Comparison of ENCODE assay signal across 22 cellular contexts in genomic region chr10:128563387-128563786, GRCh38.
"Had no signal": no experiment of that assay in that cellular context is flagged by ENCODE, and none has a peak within 500 bp of the region (broad histone marks: within the 10 kb centered on the region; RNA-seq: fewer than 3 reads in every experiment).

No MANE protein-coding gene starts in this region.

- H3K9me3 Mint-ChIP-seq: activated CD4-positive, alpha-beta T cell treated with anti-CD3 and anti-CD28 coated beads, Interleukin-2, amount 10 ng/mL, durations not matched to agents 24 days and 14 days; activated T-cell treated with anti-CD3 and anti-CD28 coated beads, Interleukin-2, amount 50 U/mL, for 4 hours had no signal

- H3K4me3 Mint-ChIP-seq: activated CD4-positive, alpha-beta memory T cell treated with anti-CD3 and anti-CD28 coated beads for 36 hours; activated CD4-positive, alpha-beta T cell treated with anti-CD3 and anti-CD28 coated beads for 36 hours; activated CD4-positive, alpha-beta T cell treated with anti-CD3 and anti-CD28 coated beads, Interleukin-2, amount 10 ng/mL, durations not matched to agents 24 days and 14 days; activated naive CD8-positive, alpha-beta T cell; activated T-cell treated with anti-CD3 and anti-CD28 coated beads, Interleukin-2, amount 50 U/mL, for 4 hours; activated T-helper 17 cell treated with anti-CD3 and anti-CD28 coated beads, Interleukin-2, amount 50 U/mL, for 72 hours had no signal

- H3K36me3 ChIP-seq: brain microvascular endothelial cell had no signal

- H3K36me3 Mint-ChIP-seq: activated CD4-positive, alpha-beta memory T cell treated with anti-CD3 and anti-CD28 coated beads for 36 hours; activated naive CD8-positive, alpha-beta T cell had no signal

- H3K27ac ChIP-seq: brain microvascular endothelial cell had no signal

- H3K27me3 Mint-ChIP-seq: activated CD4-positive, alpha-beta T cell treated with anti-CD3 and anti-CD28 coated beads for 36 hours; activated CD4-positive, alpha-beta T cell treated with anti-CD3 and anti-CD28 coated beads, Interleukin-2, amount 10 ng/mL, durations not matched to agents 24 days and 14 days; activated T-helper 17 cell treated with anti-CD3 and anti-CD28 coated beads, Interleukin-2, amount 50 U/mL, for 72 hours had no signal

- ATAC-seq: activated CD4-positive, alpha-beta T cell treated with anti-CD3 and anti-CD28 coated beads for 36 hours; activated T-cell treated with anti-CD3 and anti-CD28 coated beads, Interleukin-2, amount 50 U/mL, for 4 hours; activated T-helper 17 cell treated with anti-CD3 and anti-CD28 coated beads, Interleukin-2, amount 50 U/mL, for 72 hours; esophagus mucosa had no signal

- H3K27me3 ChIP-seq: brain microvascular endothelial cell had no signal

- H3K27ac Mint-ChIP-seq: activated CD4-positive, alpha-beta memory T cell treated with anti-CD3 and anti-CD28 coated beads for 36 hours; activated CD4-positive, alpha-beta T cell treated with anti-CD3 and anti-CD28 coated beads for 36 hours; activated CD4-positive, alpha-beta T cell treated with anti-CD3 and anti-CD28 coated beads, Interleukin-2, amount 10 ng/mL, durations not matched to agents 24 days and 14 days; activated naive CD8-positive, alpha-beta T cell; activated T-helper 17 cell treated with anti-CD3 and anti-CD28 coated beads, Interleukin-2, amount 50 U/mL, for 72 hours had no signal

- H3K4me1 Mint-ChIP-seq: activated CD4-positive, alpha-beta T cell treated with anti-CD3 and anti-CD28 coated beads for 36 hours; activated CD4-positive, alpha-beta T cell treated with anti-CD3 and anti-CD28 coated beads, Interleukin-2, amount 10 ng/mL, durations not matched to agents 24 days and 14 days; activated T-helper 17 cell treated with anti-CD3 and anti-CD28 coated beads, Interleukin-2, amount 50 U/mL, for 72 hours had no signal

- DNase-seq: activated CD4-positive, alpha-beta memory T cell treated with anti-CD3 and anti-CD28 coated beads for 36 hours; activated CD4-positive, alpha-beta T cell treated with anti-CD3 and anti-CD28 coated beads for 36 hours; activated CD4-positive, alpha-beta T cell treated with anti-CD3 and anti-CD28 coated beads, Interleukin-2, amount 10 ng/mL, durations not matched to agents 24 days and 14 days; activated CD4-positive, CD25-positive, alpha-beta regulatory T cell; activated CD4-positive, CD25-positive, alpha-beta regulatory T cell treated with anti-CD3 and anti-CD28 coated beads, Interleukin-2, amount 50 U/mL, for 72 hours; activated CD8-positive, alpha-beta memory T cell treated with anti-CD3 and anti-CD28 coated beads for 24 hours; activated effector memory CD4-positive, alpha-beta T cell treated with Interleukin-2 at 50 U/mL for 16 hours; activated gamma-delta T cell treated with Interleukin-2 at 50 U/mL for 16 hours; activated naive CD4-positive, alpha-beta T cell treated with anti-CD3 and anti-CD28 coated beads, Interleukin-2, amount 50 U/mL, for 16 hours; activated naive CD4-positive, alpha-beta T cell treated with Interleukin-2 at 50 U/mL for 16 hours; activated T-cell treated with anti-CD3 and anti-CD28 coated beads, Interleukin-2, amount 50 U/mL, for 4 hours; amniotic stem cell; anterior cingulate cortex; brain microvascular endothelial cell; caudate nucleus; effector CD8-positive, alpha-beta T cell; foreskin fibroblast; head of caudate nucleus; T-helper 2 cell had no signal
